In genomic region chr20:55232647-55233046, GRCh38 we compare ENCODE assay signal across 24 cellular contexts.
DNase-seq lines count a peak whose midpoint lies in the region; ATAC-seq, FAIRE-seq and TF ChIP-seq lines count a peak whose summit lies in the region.
"Had no signal": no experiment of that assay in that cellular context is flagged by ENCODE, and none has a peak within 500 bp of the region (broad histone marks: within the 10 kb centered on the region; RNA-seq: fewer than 3 reads in every experiment).

No MANE protein-coding gene starts in this region.

- H3K9me3 ChIP-seq in RWPE2 (ENCODE audit: severe bottlenecking) = no peaks in the 10 kb centered on the region
- H3K9me3 ChIP-seq: A549; BE2C; BLaER1 treated with 17β-estradiol and CSF1 and Interleukin-3, amounts not matched to agents 10 nM and 100 nM; HAP-1 had no signal

- H3K4me1 Mint-ChIP-seq in T-cell = no peaks in the 10 kb centered on the region
- H3K4me1 Mint-ChIP-seq: CD14-positive monocyte; CD8-positive, alpha-beta memory T cell; GM23338 had no signal

- no peak for TF ChIP-seq POLR2A in H54 (IDR thresholded peaks at IDR 0.05; ENCODE audit: low read depth, low read length)

- ATAC-seq in RWPE2 (ENCODE audit: low read depth) = peak; percentile 57; the same call in 2 of the 3 replicates
- peak; percentile 52 for ATAC-seq in esophagus mucosa
- no peak for ATAC-seq in T-cell (replicated peaks in 1 of 4)
- ATAC-seq: A549, GM12878, GM23338 had no signal

- FAIRE-seq in H54 (lab: Jason Lieb, UNC) = peak; percentile 30
- FAIRE-seq: A549, D721Med, GM12878 had no signal

- CTCF ChIA-PET in T-cell (lab: Charles Lee) = no interaction called here

- TF ChIP-seq CTCF in RWPE2 (IDR thresholded peaks at IDR 0.05; ENCODE audit: poor library complexity, severe bottlenecking) = no peak

- no peaks in the 10 kb centered on the region for H3K36me3 ChIP-seq in RWPE2 (ENCODE audit: low read depth)
- H3K36me3 ChIP-seq: BE2C; BLaER1 treated with 17β-estradiol and CSF1 and Interleukin-3, amounts not matched to agents 10 nM and 100 nM; HAP-1 had no signal

- no peaks in the 10 kb centered on the region for H3K36me3 Mint-ChIP-seq in T-cell
- H3K36me3 Mint-ChIP-seq: CD14-positive monocyte; CD8-positive, alpha-beta memory T cell had no signal

- H3K4me3 ChIP-seq in RWPE2 (ENCODE audit: severe bottlenecking) = no peak overlapping the region
- H3K4me3 ChIP-seq: A549; BLaER1 treated with 17β-estradiol and CSF1 and Interleukin-3, amounts not matched to agents 10 nM and 100 nM; GM12878; GM23338; HAP-1 had no signal

- H3K27ac Mint-ChIP-seq in T-cell = no peak overlapping the region
- H3K27ac Mint-ChIP-seq: CD4-positive, alpha-beta T cell; CD8-positive, alpha-beta memory T cell; GM23338; HFFc6 had no signal

- H3K27me3 ChIP-seq in RWPE2 (ENCODE audit: insufficient read depth, poor library complexity, severe bottlenecking) = peaks cover 2% of the 10 kb centered on the region
- H3K27me3 ChIP-seq: BE2C; BLaER1 treated with 17β-estradiol and CSF1 and Interleukin-3, amounts not matched to agents 10 nM and 100 nM had no signal

- no peak overlapping the region for H3K4me3 Mint-ChIP-seq in T-cell
- H3K4me3 Mint-ChIP-seq: CD14-positive monocyte; CD4-positive, alpha-beta T cell; CD8-positive, alpha-beta memory T cell; GM23338; HFFc6 had no signal

- DNase-seq in H54 (ENCODE audit: insufficient read length, low spot score) (no peak), RWPE2 (ENCODE audit: low spot score) (no peak), NCI-H1694 (lab: John Stamatoyannopoulos, UW) (no peak), NCI-H446 (lab: John Stamatoyannopoulos, UW) (no peak), T-cell (no peak)
- DNase-seq: 8988T; ACHN; AML-193; BE2C; CD4-positive, alpha-beta T cell; CD8-positive, alpha-beta memory T cell; DMS 273 treated with DMSO at 0.1 percent for 48 hours; DMS79; EL; GDM1; HFFc6 had no signal

- POLR2A ChIA-PET in T-cell (lab: Charles Lee) = no interaction called here

- no peaks in the 10 kb centered on the region for H3K4me1 ChIP-seq in RWPE2 (ENCODE audit: insufficient read depth, poor library complexity, severe bottlenecking)
- H3K4me1 ChIP-seq: A549; BE2C; BLaER1 treated with 17β-estradiol and CSF1 and Interleukin-3, amounts not matched to agents 10 nM and 100 nM; HAP-1 had no signal

- no peaks in the 10 kb centered on the region for H3K27me3 Mint-ChIP-seq in T-cell
- H3K27me3 Mint-ChIP-seq: CD4-positive, alpha-beta T cell; CD8-positive, alpha-beta memory T cell had no signal

- H3K27ac ChIP-seq in RWPE2 (ENCODE audit: poor library complexity, severe bottlenecking) = no peak overlapping the region
- H3K27ac ChIP-seq: A549; BLaER1 treated with 17β-estradiol and CSF1 and Interleukin-3, amounts not matched to agents 10 nM and 100 nM had no signal

- peaks cover 6 to 10% (median 10%) of the 10 kb centered on the region in 3 donors for H3K9me3 Mint-ChIP-seq in T-cell

Comparison
In these comparisons a context has a peak if more than half of its experiments do, and no peak if none do; other contexts are left out.
1. ATAC-seq: peak in RWPE2 (single experiment) and esophagus mucosa (single experiment); none in T-cell (0 of 4).